In genomic region chr16:84546669-84547538, GRCh38 we compare ENCODE assay signal across 21 cellular contexts. TPM values are rescaled to one million over a fixed set of nuclear protein-coding genes. Genes with fewer than 3 reads are reported as not detected.
A peak's percentile ranks its signal among the peaks of the same experiment; 100 is the strongest.
DNase-seq lines count a peak whose midpoint lies in the region; ATAC-seq and TF ChIP-seq lines count a peak whose summit lies in the region.
"Had no signal": no experiment of that assay in that cellular context is flagged by ENCODE, and none has a peak within 500 bp of the region (broad histone marks: within the 10 kb centered on the region; RNA-seq: fewer than 3 reads in every experiment).

No MANE protein-coding gene starts in this region.

- TF ChIP-seq RAD21 in Ishikawa (IDR thresholded peaks at IDR 0.05; ENCODE audit: low read depth), result no peak

- H3K18ac ChIP-seq in trophoblast cell (ENCODE audit: low read length), result peak overlapping the region; percentile 63

- H3K79me1 ChIP-seq in trophoblast cell (ENCODE audit: low read length), result peaks cover 17% of the 10 kb centered on the region

- peak overlapping the region; percentile 87 for H4K91ac ChIP-seq in trophoblast cell (ENCODE audit: low read depth, low read length)

- no peak overlapping the region for H3K4me2 ChIP-seq in trophoblast cell (ENCODE audit: low read length)
- H3K4me2 ChIP-seq: A549 had no signal

- H3K23ac ChIP-seq in trophoblast cell (ENCODE audit: low read length), result no peak overlapping the region

- H2AFZ ChIP-seq in trophoblast cell (ENCODE audit: insufficient read depth, low read length, poor library complexity), result no peak overlapping the region

- no peak overlapping the region for H3K9ac ChIP-seq in trophoblast cell (ENCODE audit: low read length)

- peak overlapping the region; percentile 43 for H4K8ac ChIP-seq in trophoblast cell (ENCODE audit: low read depth, low read length)

- peak overlapping the region; percentile 48 for H3K27ac ChIP-seq in trophoblast cell (ENCODE audit: low read depth, low read length)
- H3K27ac ChIP-seq: A549, heart left ventricle, sigmoid colon, tibial nerve had no signal

- peak overlapping the region; percentile 80 for H2BK12ac ChIP-seq in trophoblast cell (ENCODE audit: low read length)

- DNase-seq in T-helper 2 cell treated with Interferon-gamma antibody and Interleukin-4, amounts not matched to agents 5 μg/mL and 100 μg/mL, for 36 hours (ENCODE audit: low spot score), result no peak
- DNase-seq in T-helper 2 cell, result no peak
- no peak for DNase-seq in central memory CD8-positive, alpha-beta T cell (ENCODE audit: low spot score in 2 of 2)
- no peak for DNase-seq in trophoblast cell
- no peak for DNase-seq in COLO668 (lab: John Stamatoyannopoulos, UW; ENCODE audit: unreplicated experiment)
- DNase-seq in stimulated activated CD4-positive, alpha-beta T cell treated with anti-CD3 and anti-CD28 coated beads, Interleukin-15, amount 100 ng/mL, for 24 hours, result no peak
- DNase-seq: activated CD4-positive, alpha-beta T cell treated with anti-CD3 and anti-CD28 coated beads, Interleukin-2, amount 10 ng/mL, durations not matched to agents 7 days and 5 days; EL; KG1; midbrain; NCI-H1105; NCI-H2227 treated with DMSO at 0.1 percent for 48 hours; sigmoid colon; stimulated activated CD4-positive, alpha-beta T cell treated with anti-CD3 and anti-CD28 coated beads, Interleukin-4, amount 100 ng/mL, for 1 hour; T1000 had no signal

- WGBS in trophoblast cell (ENCODE audit: extremely low coverage, insufficient coverage, insufficient read length), result 100% methylated on average over 1 of the region's 22 CpGs

- no peaks in the 10 kb centered on the region for H3K36me3 ChIP-seq in trophoblast cell (ENCODE audit: control insufficient read depth in 1 of 2, insufficient read depth in 2 of 2, low read length in 2 of 2)
- H3K36me3 ChIP-seq: heart left ventricle, sigmoid colon, tibial nerve had no signal

- H3K79me2 ChIP-seq in trophoblast cell (ENCODE audit: control insufficient read depth, insufficient read depth, low read length, poor library complexity), result no peaks in the 10 kb centered on the region

- H3K4ac ChIP-seq in trophoblast cell (ENCODE audit: low read depth, low read length), result peak overlapping the region; percentile 37

- no peaks in the 10 kb centered on the region for H3K27me3 Mint-ChIP-seq in T-helper 2 cell treated with Interferon-gamma antibody and Interleukin-4, amounts not matched to agents 5 μg/mL and 100 μg/mL, for 36 hours (ENCODE audit: low read depth)
- H3K27me3 Mint-ChIP-seq in central memory CD8-positive, alpha-beta T cell, result no peaks in the 10 kb centered on the region

- peaks cover 23 to 24% of the 10 kb centered on the region in 2 experiments for H3K4me1 ChIP-seq in trophoblast cell (ENCODE audit: control insufficient read depth in 1 of 2, insufficient read depth in 2 of 2, low read length in 2 of 2)
- H3K4me1 ChIP-seq: sigmoid colon had no signal

- no peak for TF ChIP-seq EP300 in Ishikawa (IDR thresholded peaks at IDR 0.05; ENCODE audit: borderline replicate concordance)

- H3K14ac ChIP-seq in trophoblast cell (ENCODE audit: low read length), result peak overlapping the region; percentile 77

- H3K9me3 Mint-ChIP-seq in T-helper 2 cell treated with Interferon-gamma antibody and Interleukin-4, amounts not matched to agents 5 μg/mL and 100 μg/mL, for 36 hours, result no peaks in the 10 kb centered on the region
- no peaks in the 10 kb centered on the region for H3K9me3 Mint-ChIP-seq in central memory CD8-positive, alpha-beta T cell
- H3K9me3 Mint-ChIP-seq: activated CD4-positive, alpha-beta T cell treated with anti-CD3 and anti-CD28 coated beads, Interleukin-2, amount 10 ng/mL, durations not matched to agents 7 days and 5 days had no signal

- peak overlapping the region; percentile 67 for H3K4me3 Mint-ChIP-seq in T-helper 2 cell treated with Interferon-gamma antibody and Interleukin-4, amounts not matched to agents 5 μg/mL and 100 μg/mL, for 36 hours
- H3K4me3 Mint-ChIP-seq in central memory CD8-positive, alpha-beta T cell, result peak overlapping the region; percentile 33
- H3K4me3 Mint-ChIP-seq: activated CD4-positive, alpha-beta T cell treated with anti-CD3 and anti-CD28 coated beads, Interleukin-2, amount 10 ng/mL, durations not matched to agents 7 days and 5 days had no signal

- no peaks in the 10 kb centered on the region for H3K9me3 ChIP-seq in trophoblast cell (ENCODE audit: insufficient read depth, low read depth, low read length)
- H3K9me3 ChIP-seq: A549, heart left ventricle, sigmoid colon, tibial nerve had no signal

- peak overlapping the region; percentile 51 for H4K12ac ChIP-seq in trophoblast cell (ENCODE audit: low read depth, low read length)

- peaks cover 53% of the 10 kb centered on the region for H3K4me1 Mint-ChIP-seq in T-helper 2 cell treated with Interferon-gamma antibody and Interleukin-4, amounts not matched to agents 5 μg/mL and 100 μg/mL, for 36 hours (ENCODE audit: low read depth)
- H3K4me1 Mint-ChIP-seq in central memory CD8-positive, alpha-beta T cell, result peaks cover 32% of the 10 kb centered on the region

- peak overlapping the region; percentile 27 for H2BK5ac ChIP-seq in trophoblast cell (ENCODE audit: low read depth, low read length, poor library complexity)

- no peak overlapping the region for H3K4me3 ChIP-seq in trophoblast cell (ENCODE audit: low read depth, low read length)
- H3K4me3 ChIP-seq: A549, heart left ventricle, sigmoid colon, tibial nerve had no signal

- H3K27me3 ChIP-seq in trophoblast cell (ENCODE audit: insufficient read depth, low read length), result no peaks in the 10 kb centered on the region

- H2AK5ac ChIP-seq in trophoblast cell (ENCODE audit: low read length), result peak overlapping the region; percentile 85

- H3K36me3 Mint-ChIP-seq in T-helper 2 cell treated with Interferon-gamma antibody and Interleukin-4, amounts not matched to agents 5 μg/mL and 100 μg/mL, for 36 hours (ENCODE audit: low read depth), result peaks cover 54% of the 10 kb centered on the region
- peaks cover 9% of the 10 kb centered on the region for H3K36me3 Mint-ChIP-seq in central memory CD8-positive, alpha-beta T cell (ENCODE audit: insufficient read depth)

- no peak for ATAC-seq in central memory CD8-positive, alpha-beta T cell (replicated peaks; ENCODE audit: extremely low read depth, poor library complexity, severe bottlenecking)
- ATAC-seq in HG03571 (IDR thresholded peaks at IDR 0.05; ENCODE audit: unreplicated experiment), result no peak
- ATAC-seq: A549, HCT116, heart left ventricle had no signal

- H2BK120ac ChIP-seq in trophoblast cell (ENCODE audit: insufficient read depth, low read length, poor library complexity), result peak overlapping the region; percentile 81

- peak overlapping the region; percentile 63 for H3K27ac Mint-ChIP-seq in T-helper 2 cell treated with Interferon-gamma antibody and Interleukin-4, amounts not matched to agents 5 μg/mL and 100 μg/mL, for 36 hours
- H3K27ac Mint-ChIP-seq in central memory CD8-positive, alpha-beta T cell (ENCODE audit: low read depth), result peak overlapping the region; percentile 80
- H3K27ac Mint-ChIP-seq: activated CD4-positive, alpha-beta T cell treated with anti-CD3 and anti-CD28 coated beads, Interleukin-2, amount 10 ng/mL, durations not matched to agents 7 days and 5 days had no signal

TF ChIP-seq in Ishikawa, 13 proteins besides CTCF, POLR2A, EP300 and RAD21:
- TF ChIP-seq USF1 (IDR thresholded peaks at IDR 0.05) (no peak), REST (IDR thresholded peaks at IDR 0.05; ENCODE audit: low read depth) (peak; percentile 64), CREB1 (IDR thresholded peaks at IDR 0.05; ENCODE audit: low read depth) (no peak), EGR1 (IDR thresholded peaks at IDR 0.05) (no peak)

RNA-seq across cellular contexts. Expression of gene MEAK7, which starts 42.4 kb away (rescaled TPM):
- polyA plus RNA-seq in trophoblast cell (2013), result 16.0 and 16.7 TPM in 2 replicates
